Comparison of ENCODE assay signal across 1 cellular context in the genomic region with DNA sequence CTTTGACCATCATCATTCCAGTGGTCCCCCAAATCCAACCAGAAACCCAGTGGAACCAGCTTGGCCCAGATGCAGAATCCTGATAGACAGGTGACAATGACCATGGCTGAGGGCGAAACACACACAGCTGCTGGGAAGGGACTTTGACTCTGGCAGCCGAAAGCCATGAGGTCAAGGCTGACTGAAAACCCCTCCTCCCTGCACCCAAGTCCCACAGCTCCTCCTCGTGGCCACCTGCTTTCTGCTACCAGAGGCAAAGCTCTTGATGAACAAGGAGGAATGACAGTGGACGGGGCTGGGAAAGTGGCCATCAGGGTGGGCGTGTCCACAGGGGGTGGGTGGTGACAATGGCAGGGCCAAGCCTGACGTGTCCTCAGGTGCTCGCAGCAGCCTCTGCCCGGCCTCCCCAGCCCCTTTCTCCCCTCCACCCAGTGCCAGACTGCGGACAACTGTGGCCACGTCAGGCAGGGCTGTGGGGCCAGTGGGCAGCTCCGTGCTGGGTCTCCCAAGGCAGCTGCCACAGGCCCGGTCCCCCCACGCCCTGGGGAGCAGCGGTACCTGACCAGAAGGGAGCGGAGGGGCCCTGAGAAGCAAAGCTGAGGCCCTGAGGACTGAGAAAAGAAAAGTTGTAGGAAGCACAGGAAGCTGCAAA.
TF ChIP-seq lines count a peak whose summit lies in the region.

No MANE protein-coding gene starts in this region.

TF ChIP-seq in HepG2, 621 proteins besides CTCF, POLR2A, EP300 and RAD21 (continued from another document and continues in another):
- TF ChIP-seq SNRNP70 (IDR thresholded peaks at IDR 0.05; ENCODE audit: low read depth, low read length) (no peak), ETS1 (CRISPR knock-in tag; IDR thresholded peaks at IDR 0.05) (no peak), ARNT2 (CRISPR knock-in tag; IDR thresholded peaks at IDR 0.05; ENCODE audit: low read depth) (no peak), SRSF1 (optimal IDR thresholded peaks at IDR 0.05; ENCODE audit: low read depth, low read length) (no peak), ZNF451 (CRISPR knock-in tag; IDR thresholded peaks at IDR 0.05) (peak; percentile 70; the same call in 1 of the 2 replicates), ZNF770 (CRISPR knock-in tag; IDR thresholded peaks at IDR 0.05) (no peak), ZNF503 (CRISPR knock-in tag; IDR thresholded peaks at IDR 0.05) (0 out of 2 replicates have a peak, but pooled peaks have one; percentile 39), NFAT5 (CRISPR knock-in tag; IDR thresholded peaks at IDR 0.05) (no peak), KIAA2018 (CRISPR knock-in tag; IDR thresholded peaks at IDR 0.05; ENCODE audit: borderline replicate concordance) (no peak), RELA (CRISPR knock-in tag; IDR thresholded peaks at IDR 0.05) (no peak), SOX6 (IDR thresholded peaks at IDR 0.05) (no peak), SOX6 (CRISPR knock-in tag; IDR thresholded peaks at IDR 0.05) (peak; percentile 85), PRDM4 (CRISPR knock-in tag; IDR thresholded peaks at IDR 0.05; ENCODE audit: borderline replicate concordance) (no peak), ATAD3A (CRISPR knock-in tag; IDR thresholded peaks at IDR 0.05) (no peak), POGZ (CRISPR knock-in tag; IDR thresholded peaks at IDR 0.05) (peak; percentile 64; the same call in 1 of the 2 replicates), ZNF775 (CRISPR knock-in tag; IDR thresholded peaks at IDR 0.05; ENCODE audit: borderline replicate concordance) (no peak), ZNF430 (CRISPR knock-in tag; IDR thresholded peaks at IDR 0.05) (no peak), ZNF574 (CRISPR knock-in tag; IDR thresholded peaks at IDR 0.05) (peak; percentile 68)
